20 cellular contexts compared by ENCODE assay signal in the genomic region with DNA sequence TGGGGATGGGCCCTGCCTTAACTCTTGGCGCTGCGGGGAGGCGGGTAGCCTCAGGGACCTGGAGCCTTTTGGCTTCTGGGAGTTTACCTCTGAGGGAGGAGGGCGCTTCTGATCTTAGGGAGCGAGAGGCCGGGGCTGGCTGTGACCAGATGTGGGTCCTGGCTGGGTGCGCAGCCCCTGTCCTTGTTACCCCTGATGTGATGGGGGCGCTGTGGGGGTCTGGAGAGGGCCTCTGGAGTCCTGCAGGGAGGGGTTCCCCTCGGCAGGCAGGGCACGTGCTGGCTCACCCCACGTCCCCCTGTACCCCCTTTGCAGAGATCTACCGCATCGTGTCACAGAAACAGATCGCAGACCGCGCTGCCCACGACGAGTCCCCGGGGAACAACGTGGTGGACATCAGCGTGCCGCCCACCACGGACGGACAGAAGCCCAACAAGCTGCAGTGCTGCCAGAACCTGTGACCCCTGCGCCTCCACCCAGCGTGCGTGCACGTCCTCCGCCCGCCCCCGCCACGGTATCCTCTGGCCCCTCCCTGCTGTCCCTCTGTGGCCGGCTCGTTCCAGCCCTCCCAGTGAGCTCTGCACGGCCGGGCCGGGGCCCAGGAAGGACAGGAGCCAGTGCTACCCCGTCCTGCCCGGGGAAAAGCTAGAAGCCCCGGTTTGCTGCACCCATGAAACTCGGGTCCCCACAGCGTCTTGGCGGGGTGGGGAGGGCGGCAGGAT. TPM values are rescaled to one million over a fixed set of nuclear protein-coding genes. Genes with fewer than 3 reads are reported as not detected.
"Had no signal": no experiment of that assay in that cellular context is flagged by ENCODE, and none has a peak within 500 bp of the region (broad histone marks: within the 10 kb centered on the region; RNA-seq: fewer than 3 reads in every experiment).

No MANE protein-coding gene starts in this region.

- H3K36me3 ChIP-seq: neural progenitor cell had no signal

- H3K27ac Mint-ChIP-seq: endodermal cell; immature natural killer cell; natural killer cell treated with Interleukin-12 subunit alpha and Interleukin-12 subunit beta and Interleukin-15 and Interleukin-18, amount 100 ng/mL, for 72 hours; neural progenitor cell; stimulated activated naive CD8-positive, alpha-beta T cell treated with anti-CD3 and anti-CD28 coated beads, Interleukin-15, Interleukin-2, amounts not matched to agents 100 ng/mL and 50 ng/mL, for 24 hours had no signal

- H3K4me1 Mint-ChIP-seq: endodermal cell, neural progenitor cell had no signal

- H3K27me3 ChIP-seq: foreskin keratinocyte, neural progenitor cell, transverse colon had no signal

- H3K4me3 ChIP-seq: coronary artery, left ventricle myocardium inferior, lung, neural progenitor cell, psoas muscle, thoracic aorta, transverse colon had no signal

- H3K4me2 ChIP-seq: neural progenitor cell had no signal

- DNase-seq: effector CD4-positive, alpha-beta T cell; endodermal cell; erythroblast; foreskin keratinocyte; immature natural killer cell; left ventricle myocardium inferior; mesenchymal stem cell; midbrain; occipital lobe; small intestine; stimulated activated CD4-positive, alpha-beta T cell treated with anti-CD3 and anti-CD28 coated beads, Interleukin-12 subunit alpha, Interleukin-12 subunit beta, amount 100 ng/mL, for 4 hours; transverse colon had no signal

- ATAC-seq: foreskin keratinocyte; natural killer cell treated with Interleukin-12 subunit alpha and Interleukin-12 subunit beta and Interleukin-15 and Interleukin-18, amount 100 ng/mL, for 72 hours had no signal

- H3K27ac ChIP-seq: coronary artery, foreskin keratinocyte, left ventricle myocardium inferior, neural progenitor cell, parathyroid adenoma, psoas muscle, thoracic aorta had no signal

- H3K4me1 ChIP-seq: foreskin keratinocyte, neural progenitor cell, psoas muscle, transverse colon had no signal

- H2AFZ ChIP-seq: neural progenitor cell, parathyroid adenoma had no signal

- H3K9ac ChIP-seq: neural progenitor cell, parathyroid adenoma had no signal

- H3K4me3 Mint-ChIP-seq: endodermal cell; immature natural killer cell; natural killer cell treated with Interleukin-12 subunit alpha and Interleukin-12 subunit beta and Interleukin-15 and Interleukin-18, amount 100 ng/mL, for 72 hours; neural progenitor cell; stimulated activated naive CD8-positive, alpha-beta T cell treated with anti-CD3 and anti-CD28 coated beads, Interleukin-15, Interleukin-2, amounts not matched to agents 100 ng/mL and 50 ng/mL, for 24 hours had no signal

- H3K9me3 ChIP-seq: left ventricle myocardium inferior, psoas muscle, thoracic aorta, transverse colon had no signal

- H3K27me3 Mint-ChIP-seq: natural killer cell treated with Interleukin-12 subunit alpha and Interleukin-12 subunit beta and Interleukin-15 and Interleukin-18, amount 100 ng/mL, for 72 hours; stimulated activated naive CD8-positive, alpha-beta T cell treated with anti-CD3 and anti-CD28 coated beads, Interleukin-15, Interleukin-2, amounts not matched to agents 100 ng/mL and 50 ng/mL, for 24 hours had no signal

- H3K36me3 Mint-ChIP-seq: natural killer cell treated with Interleukin-12 subunit alpha and Interleukin-12 subunit beta and Interleukin-15 and Interleukin-18, amount 100 ng/mL, for 72 hours had no signal

- H3K9me3 Mint-ChIP-seq: endodermal cell; immature natural killer cell; natural killer cell treated with Interleukin-12 subunit alpha and Interleukin-12 subunit beta and Interleukin-15 and Interleukin-18, amount 100 ng/mL, for 72 hours; neural progenitor cell; stimulated activated naive CD8-positive, alpha-beta T cell treated with anti-CD3 and anti-CD28 coated beads, Interleukin-15, Interleukin-2, amounts not matched to agents 100 ng/mL and 50 ng/mL, for 24 hours had no signal

RNA-seq across cellular contexts. Expression of a gene that starts 39.3 kb away (rescaled TPM):
- polyA plus RNA-seq: immature natural killer cell had no signal
